Comparison of ENCODE assay signal across 9 cellular contexts in the genomic region with DNA sequence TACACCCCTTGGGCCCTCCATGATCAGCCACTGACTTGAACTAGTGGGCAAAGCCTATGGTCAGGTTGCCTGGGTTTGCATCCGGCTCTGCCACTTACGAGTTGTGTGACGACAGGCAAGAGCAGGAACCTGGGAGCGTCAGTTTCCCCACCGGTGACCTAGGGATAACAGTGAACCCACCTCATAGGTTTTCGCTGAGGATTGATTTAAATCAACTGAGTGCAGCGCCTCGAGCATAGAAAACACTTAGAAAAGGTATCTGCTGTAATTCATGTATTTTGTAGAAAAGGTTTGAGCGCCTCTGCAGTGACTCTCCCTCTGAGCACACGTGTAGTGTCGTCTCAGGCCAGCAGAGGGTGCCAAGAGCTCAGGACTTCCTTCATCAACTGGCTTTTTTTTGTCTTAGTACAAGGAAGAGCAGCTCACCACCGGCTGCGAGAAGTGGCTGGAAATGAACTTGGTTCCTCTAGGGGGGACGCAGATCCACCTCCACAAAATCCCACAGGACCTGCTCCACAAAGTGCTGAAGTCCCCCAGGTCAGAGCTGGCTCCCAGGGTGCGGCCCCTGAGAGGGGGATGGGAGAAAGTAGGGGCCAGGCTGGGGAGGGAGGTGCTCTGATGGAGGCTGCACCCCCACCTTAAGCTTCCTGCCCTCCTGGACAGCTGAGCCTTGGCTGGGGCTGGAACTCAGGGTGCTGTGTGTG. TPM values are rescaled to one million over a fixed set of nuclear protein-coding genes. Genes with fewer than 3 reads are reported as not detected.
DNase-seq lines count a peak whose midpoint lies in the region; ATAC-seq and TF ChIP-seq lines count a peak whose summit lies in the region.
"Had no signal": no experiment of that assay in that cellular context is flagged by ENCODE, and none has a peak within 500 bp of the region (broad histone marks: within the 10 kb centered on the region; RNA-seq: fewer than 3 reads in every experiment).

No MANE protein-coding gene starts in this region.

- H3K4me3 ChIP-seq in GM23338 (no peak overlapping the region), NB4 (ENCODE audit: low read depth, low read length) (no peak overlapping the region), adrenal gland (no peak overlapping the region), uterus (no peak overlapping the region)

- ATAC-seq in GM23338 (peak; percentile 97), left cardiac atrium (peak; percentile 77 to 89)

- no peaks in the 10 kb centered on the region for H3F3A ChIP-seq in GM23338 (replicated peaks; ENCODE audit: low read depth)

- H3K27ac ChIP-seq in GM23338 (ENCODE audit: low read depth) (no peak overlapping the region), adrenal gland (no peak overlapping the region), uterus (peak overlapping the region in 1 of 2 donors; percentile 49)

- H3K9me3 ChIP-seq in adrenal gland (replicated peaks in 1 of 3) = no peaks in the 10 kb centered on the region
- H3K9me3 ChIP-seq in uterus = no peaks in the 10 kb centered on the region

- H3K27ac Mint-ChIP-seq in GM23338 = no peak overlapping the region
- H3K27ac Mint-ChIP-seq: activated naive CD8-positive, alpha-beta T cell had no signal

- no peaks in the 10 kb centered on the region for H3K79me2 ChIP-seq in GM23338 (replicated peaks; ENCODE audit: insufficient read depth)

- H3K4me1 ChIP-seq in GM23338 (ENCODE audit: insufficient read depth) = 0 out of 2 replicates have a peak, but pooled peaks cover 2% of the 10 kb centered on the region
- H3K4me1 ChIP-seq in adrenal gland (replicated peaks in 1 of 2) = peaks cover 0 to 7% of the 10 kb centered on the region in 2 donors
- no peaks in the 10 kb centered on the region for H3K4me1 ChIP-seq in uterus

- no peaks in the 10 kb centered on the region for H3K36me3 ChIP-seq in GM23338 (ENCODE audit: insufficient read depth)
- H3K36me3 ChIP-seq in adrenal gland (replicated peaks in 1 of 2) = no peaks in the 10 kb centered on the region
- no peaks in the 10 kb centered on the region for H3K36me3 ChIP-seq in uterus

- H3K9me2 ChIP-seq in GM23338 (ENCODE audit: insufficient read depth) = 0 out of 2 replicates have a peak, but pooled peaks cover 5% of the 10 kb centered on the region

- no peak overlapping the region for H3K4me3 Mint-ChIP-seq in GM23338

- TF ChIP-seq CTCF in GM23338 (conservative IDR thresholded peaks at IDR 0.05; ENCODE audit: low read depth in 2 of 2) (peak; percentile 93), NB4 (IDR thresholded peaks at IDR 0.05; ENCODE audit: low read depth, low read length) (peak; percentile 77), adrenal gland (IDR thresholded peaks at IDR 0.05) (peak; percentile 84 to 96 (median 92)), uterus (IDR thresholded peaks at IDR 0.05) (peak; percentile 90 to 96 (median 92))

- TF ChIP-seq POLR2A in NB4 (IDR thresholded peaks at IDR 0.05; ENCODE audit: extremely low read depth, insufficient read length) (no peak), adrenal gland (IDR thresholded peaks at IDR 0.05) (no peak), uterus (IDR thresholded peaks at IDR 0.05) (peak in 1 of 2 donors; percentile 14)

- no peaks in the 10 kb centered on the region for H3K36me3 Mint-ChIP-seq in GM23338 (ENCODE audit: low read depth)
- H3K36me3 Mint-ChIP-seq: activated naive CD8-positive, alpha-beta T cell had no signal

- no peaks in the 10 kb centered on the region for H3K9me3 Mint-ChIP-seq in GM23338

- H3K4me2 ChIP-seq in GM23338 = no peak overlapping the region

- intact Hi-C loops in adrenal gland (cut with DNase I) (loop anchor here (5.0 kb wide), 3 partner anchors 139 to 269 kb away; a partner anchor contains a TSS), left cardiac atrium (cut with DNase I) (loop anchor here (1.0 to 10.0 kb wide), 6 partner anchors 44 to 406 kb away; a partner anchor contains a TSS), uterus (cut with DNase I; ENCODE audit: low total_unique reads) (loop anchor here (2.0 to 5.0 kb wide), 2 partner anchors 136 to 269 kb away; no protein-coding TSS in a partner anchor)

- H4K20me1 ChIP-seq in GM23338 (replicated peaks; ENCODE audit: insufficient read depth) = no peaks in the 10 kb centered on the region

- H3K27me3 ChIP-seq in GM23338 (ENCODE audit: insufficient read depth) = no peaks in the 10 kb centered on the region
- H3K27me3 ChIP-seq in adrenal gland = peaks cover 7% of the 10 kb centered on the region
- no peaks in the 10 kb centered on the region for H3K27me3 ChIP-seq in uterus

- DNase-seq in D341Med (ENCODE audit: low spot score) = peak; percentile 65
- peak; percentile 93 for DNase-seq in GM23338 (ENCODE audit: low spot score)
- DNase-seq in NB4 (ENCODE audit: low read depth) = peak; percentile 75
- DNase-seq in SW480 (ENCODE audit: low spot score) = peak; percentile 79
- peak; percentile 65 to 88 (median 76) for DNase-seq in adrenal gland
- peak; percentile 73 for DNase-seq in left cardiac atrium
- DNase-seq in pulmonary artery endothelial cell (ENCODE audit: low read depth, low spot score) = peak; percentile 30
- DNase-seq in uterus = peak; percentile 79 to 81

- WGBS in adrenal gland, 4 donors = 23 to 27% (median 25%) methylated on average over 12 to 15 of the region's 15 CpGs

- peaks cover 5% of the 10 kb centered on the region for H3K27me3 Mint-ChIP-seq in GM23338 (ENCODE audit: insufficient read depth, low read depth, poor library complexity)

- peak overlapping the region; percentile 80 for H2AFZ ChIP-seq in GM23338

- peaks cover 5% of the 10 kb centered on the region for H3K4me1 Mint-ChIP-seq in GM23338

TF ChIP-seq in GM23338, 12 proteins besides CTCF, POLR2A, EP300 and RAD21 (continues in another document):
- TF ChIP-seq JUNB (IDR thresholded peaks at IDR 0.05; ENCODE audit: unreplicated experiment) (no peak), POLR2AphosphoS5 (IDR thresholded peaks at IDR 0.05; ENCODE audit: low read depth) (no peak), CREB1 (CRISPR knock-in tag; IDR thresholded peaks at IDR 0.05; ENCODE audit: low read depth) (no peak), STAT1 (IDR thresholded peaks at IDR 0.05; ENCODE audit: unreplicated experiment) (no peak)
- TF ChIP-seq, protein P1, sequence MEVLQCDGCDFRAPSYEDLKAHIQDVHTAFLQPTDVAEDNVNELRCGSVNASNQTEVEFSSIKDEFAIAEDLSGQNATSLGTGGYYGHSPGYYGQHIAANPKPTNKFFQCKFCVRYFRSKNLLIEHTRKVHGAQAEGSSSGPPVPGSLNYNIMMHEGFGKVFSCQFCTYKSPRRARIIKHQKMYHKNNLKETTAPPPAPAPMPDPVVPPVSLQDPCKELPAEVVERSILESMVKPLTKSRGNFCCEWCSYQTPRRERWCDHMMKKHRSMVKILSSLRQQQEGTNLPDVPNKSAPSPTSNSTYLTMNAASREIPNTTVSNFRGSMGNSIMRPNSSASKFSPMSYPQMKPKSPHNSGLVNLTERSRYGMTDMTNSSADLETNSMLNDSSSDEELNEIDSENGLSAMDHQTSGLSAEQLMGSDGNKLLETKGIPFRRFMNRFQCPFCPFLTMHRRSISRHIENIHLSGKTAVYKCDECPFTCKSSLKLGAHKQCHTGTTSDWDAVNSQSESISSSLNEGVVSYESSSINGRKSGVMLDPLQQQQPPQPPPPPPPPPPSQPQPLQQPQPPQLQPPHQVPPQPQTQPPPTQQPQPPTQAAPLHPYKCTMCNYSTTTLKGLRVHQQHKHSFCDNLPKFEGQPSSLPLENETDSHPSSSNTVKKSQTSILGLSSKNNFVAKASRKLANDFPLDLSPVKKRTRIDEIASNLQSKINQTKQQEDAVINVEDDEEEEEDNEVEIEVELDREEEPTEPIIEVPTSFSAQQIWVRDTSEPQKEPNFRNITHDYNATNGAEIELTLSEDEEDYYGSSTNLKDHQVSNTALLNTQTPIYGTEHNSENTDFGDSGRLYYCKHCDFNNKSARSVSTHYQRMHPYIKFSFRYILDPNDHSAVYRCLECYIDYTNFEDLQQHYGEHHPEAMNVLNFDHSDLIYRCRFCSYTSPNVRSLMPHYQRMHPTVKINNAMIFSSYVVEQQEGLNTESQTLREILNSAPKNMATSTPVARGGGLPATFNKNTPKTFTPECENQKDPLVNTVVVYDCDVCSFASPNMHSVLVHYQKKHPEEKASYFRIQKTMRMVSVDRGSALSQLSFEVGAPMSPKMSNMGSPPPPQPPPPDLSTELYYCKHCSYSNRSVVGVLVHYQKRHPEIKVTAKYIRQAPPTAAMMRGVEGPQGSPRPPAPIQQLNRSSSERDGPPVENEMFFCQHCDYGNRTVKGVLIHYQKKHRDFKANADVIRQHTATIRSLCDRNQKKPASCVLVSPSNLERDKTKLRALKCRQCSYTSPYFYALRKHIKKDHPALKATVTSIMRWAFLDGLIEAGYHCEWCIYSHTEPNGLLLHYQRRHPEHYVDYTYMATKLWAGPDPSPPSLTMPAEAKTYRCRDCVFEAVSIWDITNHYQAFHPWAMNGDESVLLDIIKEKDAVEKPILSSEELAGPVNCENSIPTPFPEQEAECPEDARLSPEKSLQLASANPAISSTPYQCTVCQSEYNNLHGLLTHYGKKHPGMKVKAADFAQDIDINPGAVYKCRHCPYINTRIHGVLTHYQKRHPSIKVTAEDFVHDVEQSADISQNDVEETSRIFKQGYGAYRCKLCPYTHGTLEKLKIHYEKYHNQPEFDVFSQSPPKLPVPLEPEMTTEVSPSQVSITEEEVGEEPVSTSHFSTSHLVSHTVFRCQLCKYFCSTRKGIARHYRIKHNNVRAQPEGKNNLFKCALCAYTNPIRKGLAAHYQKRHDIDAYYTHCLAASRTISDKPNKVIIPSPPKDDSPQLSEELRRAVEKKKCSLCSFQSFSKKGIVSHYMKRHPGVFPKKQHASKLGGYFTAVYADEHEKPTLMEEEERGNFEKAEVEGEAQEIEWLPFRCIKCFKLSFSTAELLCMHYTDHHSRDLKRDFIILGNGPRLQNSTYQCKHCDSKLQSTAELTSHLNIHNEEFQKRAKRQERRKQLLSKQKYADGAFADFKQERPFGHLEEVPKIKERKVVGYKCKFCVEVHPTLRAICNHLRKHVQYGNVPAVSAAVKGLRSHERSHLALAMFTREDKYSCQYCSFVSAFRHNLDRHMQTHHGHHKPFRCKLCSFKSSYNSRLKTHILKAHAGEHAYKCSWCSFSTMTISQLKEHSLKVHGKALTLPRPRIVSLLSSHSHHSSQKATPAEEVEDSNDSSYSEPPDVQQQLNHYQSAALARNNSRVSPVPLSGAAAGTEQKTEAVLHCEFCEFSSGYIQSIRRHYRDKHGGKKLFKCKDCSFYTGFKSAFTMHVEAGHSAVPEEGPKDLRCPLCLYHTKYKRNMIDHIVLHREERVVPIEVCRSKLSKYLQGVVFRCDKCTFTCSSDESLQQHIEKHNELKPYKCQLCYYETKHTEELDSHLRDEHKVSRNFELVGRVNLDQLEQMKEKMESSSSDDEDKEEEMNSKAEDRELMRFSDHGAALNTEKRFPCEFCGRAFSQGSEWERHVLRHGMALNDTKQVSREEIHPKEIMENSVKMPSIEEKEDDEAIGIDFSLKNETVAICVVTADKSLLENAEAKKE (CRISPR knock-in tag; IDR thresholded peaks at IDR 0.05) = no peak

RNA-seq across cellular contexts. Expression of a gene that starts 27.7 kb away (rescaled TPM):
- total RNA-seq in GM23338 (2014; rRNA removed; shearing (Covaris generic)) = not detected in 2 replicates
- polyA plus RNA-seq in GM23338 (2016; fragmentation: Nextera tagmentation; extraction: Ambion mirVana) (not detected in 2 replicates), adrenal gland (under 1 TPM in 2 of 3 donors, not detected in 1; 0.13 to 0.48 TPM)
- total RNA-seq in adrenal gland (under 1 TPM in 4 of 8 donors, not detected in 4; 0.14 to 0.36 (median 0.26) TPM), left cardiac atrium (under 1 TPM in 1 of 2 donors, not detected in 1; 0.37 TPM), pulmonary artery endothelial cell (not detected in 2 replicates), uterus (under 1 TPM in 2 of 4 donors, not detected in 2; 0.14 to 0.46 TPM)

Comparison
In these comparisons a context has a peak if more than half of its experiments do, and no peak if none do; other contexts are left out.
1. DNase-seq: peak in every context shown above with its lines; median percentile 93 in GM23338; 80 in uterus; 79 in SW480; 76 in adrenal gland; 75 in NB4; 73 in left cardiac atrium; 65 in D341Med; 30 in pulmonary artery endothelial cell.